Comparison of ENCODE assay signal across 10 cellular contexts in the genomic region with DNA sequence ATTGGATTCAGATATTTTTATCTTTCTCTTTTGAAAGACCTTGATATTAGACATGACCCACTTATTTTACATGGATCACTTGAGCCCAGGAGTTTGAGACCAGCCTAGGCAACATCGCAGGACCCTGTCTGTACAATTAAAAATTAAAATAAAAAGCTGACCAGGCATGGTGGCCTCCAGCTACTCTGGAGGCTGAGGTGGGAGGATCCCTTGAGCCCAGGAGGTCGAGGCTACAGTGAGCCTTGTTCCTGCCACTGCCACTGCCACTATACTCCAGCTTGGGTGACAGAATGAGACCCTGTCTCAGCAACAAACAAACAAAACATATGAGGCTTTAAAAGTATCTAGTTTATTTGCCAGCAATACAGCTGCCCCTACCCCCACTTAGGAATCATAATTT. TPM values are rescaled to one million over a fixed set of nuclear protein-coding genes. Genes with fewer than 3 reads are reported as not detected.
DNase-seq lines count a peak whose midpoint lies in the region; ATAC-seq, FAIRE-seq and TF ChIP-seq lines count a peak whose summit lies in the region.
"Had no signal": no experiment of that assay in that cellular context is flagged by ENCODE, and none has a peak within 500 bp of the region (broad histone marks: within the 10 kb centered on the region; RNA-seq: fewer than 3 reads in every experiment).

No MANE protein-coding gene starts in this region.

- no peak overlapping the region for H3K27ac ChIP-seq in SK-N-MC

- TF ChIP-seq POLR2A in GM12892 (IDR thresholded peaks at IDR 0.05; ENCODE audit: low read depth, low read length): no peak

- DNase-seq in GM12892 (ENCODE audit: insufficient read length) (no peak), SK-N-MC (ENCODE audit: low read depth, low spot score) (no peak), fibroblast of mammary gland (ENCODE audit: low read depth) (no peak), NCI-H82 (lab: John Stamatoyannopoulos, UW) (no peak), GM03348 (ENCODE audit: low spot score) (no peak), NCI-H774 (lab: John Stamatoyannopoulos, UW) (no peak)
- DNase-seq: NCI-H2227 treated with DMSO at 0.1 percent for 48 hours had no signal

- no peak for TF ChIP-seq CTCF in fibroblast of mammary gland (conservative IDR thresholded peaks at IDR 0.05; ENCODE audit: control insufficient read depth, insufficient read depth, low read depth, low read length)

- H3K9ac ChIP-seq in SK-N-MC (ENCODE audit: insufficient read length) (peak overlapping the region; percentile 89), skeletal muscle satellite cell (ENCODE audit: low read depth, low read length) (peak overlapping the region; percentile 91)

- H3K4me2 ChIP-seq in skeletal muscle satellite cell (ENCODE audit: low read length): peak overlapping the region; percentile 82

- H3K4me1 ChIP-seq in skeletal muscle satellite cell (ENCODE audit: control insufficient read depth, insufficient read depth, low read length): peaks cover 17% of the 10 kb centered on the region

- H3K36me3 ChIP-seq in SK-N-MC (ENCODE audit: insufficient read depth, low read length) (peaks cover 20% of the 10 kb centered on the region), skeletal muscle satellite cell (ENCODE audit: insufficient read depth, low read length) (peaks cover 20% of the 10 kb centered on the region)

- H3K27me3 ChIP-seq in skeletal muscle satellite cell (ENCODE audit: control insufficient read depth, insufficient read depth, low read length): no peaks in the 10 kb centered on the region

- H3K9me3 ChIP-seq in SK-N-MC (ENCODE audit: low read depth, low read length): no peaks in the 10 kb centered on the region
- H3K9me3 ChIP-seq in skeletal muscle satellite cell (replicated peaks; ENCODE audit: low read length): no peaks in the 10 kb centered on the region

- no peak for ATAC-seq in GM21447 (IDR thresholded peaks at IDR 0.05; ENCODE audit: unreplicated experiment)

- H3K4me3 ChIP-seq in SK-N-MC: peak overlapping the region; percentile 93
- H3K4me3 ChIP-seq in fibroblast of mammary gland (ENCODE audit: control insufficient read depth, low read depth, low read length): peak overlapping the region; percentile 96
- peak overlapping the region; percentile 84 for H3K4me3 ChIP-seq in skeletal muscle satellite cell (ENCODE audit: low read length)

- peak; percentile 24 for FAIRE-seq in GM12892 (lab: Jason Lieb, UNC)

RNA-seq across cellular contexts. Expression of gene RNF7, which starts 1.6 kb away (rescaled TPM):
- 71.3 TPM for polyA plus RNA-seq in GM12892 (2012; ENCODE audit: missing spikeins)
- total RNA-seq in skeletal muscle satellite cell (2012; rRNA removed): 57.5 and 59.0 TPM in 2 replicates

RNA-seq across cellular contexts. Expression of gene GRK7, which starts 23.5 kb away (rescaled TPM):
- polyA plus RNA-seq in GM12892 (2012; ENCODE audit: missing spikeins): not detected
- not detected in 2 replicates for total RNA-seq in skeletal muscle satellite cell (2012; rRNA removed)
- total RNA-seq: dermis microvascular lymphatic vessel endothelial cell had no signal
